8 cellular contexts compared by ENCODE assay signal in genomic region chr14:23301288-23301968, GRCh38. TPM values are rescaled to one million over a fixed set of nuclear protein-coding genes. Genes with fewer than 3 reads are reported as not detected.
DNase-seq lines count a peak whose midpoint lies in the region; ATAC-seq, FAIRE-seq and TF ChIP-seq lines count a peak whose summit lies in the region.

No MANE protein-coding gene starts in this region.

- POLR2A ChIA-PET in HCT116 (lab: Charles Lee), result interaction anchor here (0.7 to 2.0 kb wide), 6 partner anchors 9 to 192 kb away, joined by 3 to 13 read pairs (median 4); partner anchors contain the start of gene PABPN1

- RAD21 ChIA-PET in HCT116 (lab: Charles Lee; ENCODE audit: low non-redundant PET in 1 of 2, low total read pairs in 2 of 2, uncharacterized antibody in 2 of 2, unreplicated experiment in 2 of 2), result interaction anchor here (0.6 to 1.1 kb wide), 2 partner anchors 58 to 181 kb away, joined by 3 to 8 read pairs; no protein-coding TSS in a partner anchor

- H3K27ac ChIP-seq in HCT116 (ENCODE audit: low read depth, low read length) (peak overlapping the region; percentile 96), MM.1S (ENCODE audit: low read length) (peak overlapping the region; percentile 91)

- intact Hi-C loops in HCT116 (cut with micrococcal nuclease), result loop anchor here (10.0 kb wide), 1 partner anchor 317 kb away; the partner anchor contains the start of gene AJUBA

- H3K4me2 ChIP-seq in HCT116 (ENCODE audit: low read length) (peak overlapping the region; percentile 97), MM.1S (ENCODE audit: low read depth, low read length) (peak overlapping the region; percentile 87)

- H3K36me3 ChIP-seq in HCT116 (ENCODE audit: control insufficient read depth in 1 of 2, insufficient read depth in 2 of 2, low read length in 2 of 2) (no peaks in the 10 kb centered on the region), MM.1S (replicated peaks; ENCODE audit: insufficient read depth, low read length) (no peaks in the 10 kb centered on the region)

- peak; percentile 83 for DNase-seq in GM04503 (ENCODE audit: low read depth)
- peak; percentile 95 for DNase-seq in HCT116 (ENCODE audit: low read depth, low spot score)
- DNase-seq in MM.1S, result peak; percentile 94
- DNase-seq in SIG-M5 (lab: John Stamatoyannopoulos, UW), result peak; percentile 79
- peak; percentile 94 to 99 (median 96) for DNase-seq in activated naive CD4-positive, alpha-beta T cell (lab: John Stamatoyannopoulos, UW)
- DNase-seq in frontal cortex (ENCODE audit: low spot score in 2 of 2), result peak; percentile 97 to 99
- DNase-seq in non-pigmented ciliary epithelial cell (ENCODE audit: low read depth), result peak; percentile 88
- DNase-seq in superior temporal gyrus (ENCODE audit: extremely low spot score), result peak; percentile 96

- FAIRE-seq in frontal cortex (lab: Jason Lieb, UNC), result no peak

- H3K9me2 ChIP-seq in HCT116 (ENCODE audit: insufficient read depth) (no peaks in the 10 kb centered on the region), MM.1S (replicated peaks; ENCODE audit: insufficient read depth, low read length) (no peaks in the 10 kb centered on the region)

- H3K27me3 ChIP-seq in HCT116 (ENCODE audit: insufficient read depth, low read length) (no peaks in the 10 kb centered on the region), MM.1S (replicated peaks; ENCODE audit: insufficient read depth, low read length) (no peaks in the 10 kb centered on the region)

- H4K20me1 ChIP-seq in HCT116 (ENCODE audit: insufficient read depth), result no peaks in the 10 kb centered on the region
- H4K20me1 ChIP-seq in MM.1S (ENCODE audit: insufficient read depth, low read length), result no peaks in the 10 kb centered on the region

- H3K4me3 ChIP-seq in HCT116 (replicated peaks in 1 of 2; ENCODE audit: low read depth in 1 of 2, low read length in 2 of 2) (peak overlapping the region; percentile 54 to 64), MM.1S (ENCODE audit: low read length) (peak overlapping the region; percentile 76)

- no peak for TF ChIP-seq RAD21 in HCT116 (IDR thresholded peaks at IDR 0.05; ENCODE audit: low read depth)

- CTCF ChIA-PET in HCT116 (lab: Charles Lee), result interaction anchor here (1.0 to 4.8 kb wide), 9 partner anchors 8 to 206 kb away, joined by 3 to 27 read pairs (median 5); partner anchors contain the start of genes ACIN1, C14orf119, HOMEZ and PABPN1

- H3K9me3 ChIP-seq in HCT116 (ENCODE audit: control insufficient read depth in 1 of 2, insufficient read depth in 1 of 2, low read depth in 1 of 2, low read length in 2 of 2) (no peaks in the 10 kb centered on the region), MM.1S (replicated peaks; ENCODE audit: insufficient read depth, low read length) (no peaks in the 10 kb centered on the region)

- H3K79me2 ChIP-seq in HCT116 (ENCODE audit: insufficient read depth, low read length) (no peaks in the 10 kb centered on the region), MM.1S (ENCODE audit: low read length) (peaks cover 5% of the 10 kb centered on the region; the same call in 1 of the 2 replicates)

- H2AFZ ChIP-seq in HCT116 (ENCODE audit: low read depth, low read length, poor library complexity, severe bottlenecking), result no peak overlapping the region
- H2AFZ ChIP-seq in MM.1S (ENCODE audit: low read length), result peak overlapping the region; percentile 65; the same call in 1 of the 2 replicates

- TF ChIP-seq CTCF in HCT116 (IDR thresholded peaks at IDR 0.05 in 2 of 3, conservative IDR thresholded peaks at IDR 0.05 in 1 of 3; ENCODE audit: borderline replicate concordance in 1 of 3, insufficient read depth in 1 of 3, low read depth in 2 of 3, low read length in 2 of 3) (peak in 2 of 3 experiments; percentile 69 to 70; a peak in 4 of 6 replicates), MM.1S (IDR thresholded peaks at IDR 0.05; ENCODE audit: low read length) (peak; percentile 45)

- H3K4me1 ChIP-seq in HCT116 (ENCODE audit: control insufficient read depth in 1 of 2, insufficient read depth in 2 of 2, low read length in 2 of 2) (peaks cover 18 to 41% of the 10 kb centered on the region in 2 experiments), MM.1S (ENCODE audit: low read length) (no peaks in the 10 kb centered on the region)

- no TSS peak for BruUV-seq in HCT116 (replicated peaks; lab: Mats Ljungman, UMichigan)

- peaks cover 8% of the 10 kb centered on the region for H3F3A ChIP-seq in MM.1S (ENCODE audit: insufficient read depth, low read length)

- peak; percentile 84 for ATAC-seq in HCT116

- H3K9ac ChIP-seq in HCT116 (ENCODE audit: low read length) (peak overlapping the region; percentile 82), MM.1S (ENCODE audit: low read length) (peak overlapping the region; percentile 91)

- peak; percentile 33 for TF ChIP-seq POLR2A in HCT116 (IDR thresholded peaks at IDR 0.05; ENCODE audit: borderline replicate concordance, extremely low read depth, insufficient read depth, insufficient read length)

TF ChIP-seq in HCT116, 20 proteins besides CTCF, POLR2A, EP300 and RAD21:
- no peak for TF ChIP-seq EGR1 (IDR thresholded peaks at IDR 0.05; ENCODE audit: low read depth)
- peak; percentile 95 for TF ChIP-seq TCF7L2 (IDR thresholded peaks at IDR 0.05; ENCODE audit: borderline replicate concordance, extremely low read depth, insufficient read depth, insufficient read length)
- no peak for TF ChIP-seq ELF1 (IDR thresholded peaks at IDR 0.05; ENCODE audit: borderline replicate concordance, low read depth)
- TF ChIP-seq YY1 (IDR thresholded peaks at IDR 0.05; ENCODE audit: extremely low read depth, insufficient replicate concordance, low read depth, low read length), result peak; percentile 38
- peak; percentile 33 for TF ChIP-seq POLR2AphosphoS5 (IDR thresholded peaks at IDR 0.05; ENCODE audit: low read depth, low read length)

RNA-seq across cellular contexts. Expression of gene PPP1R3E, which starts 1.2 kb away (rescaled TPM):
- total RNA-seq in HCT116 (2021; ENCODE audit: unreplicated experiment), result 5.6 TPM
- polyA plus RNA-seq in HCT116 (2012), result 2.6 and 4.2 TPM in 2 replicates
- 4.5 TPM for total RNA-seq in frontal cortex

RNA-seq across cellular contexts. Expression of gene BCL2L2, which starts 5.2 kb away (rescaled TPM):
- total RNA-seq in HCT116 (2021; ENCODE audit: unreplicated experiment), result 25.5 TPM
- 32.9 and 34.4 TPM in 2 replicates for polyA plus RNA-seq in HCT116 (2012)
- total RNA-seq in frontal cortex, result 10.6 TPM

RNA-seq across cellular contexts. Expression of gene HOMEZ, which starts 15.5 kb away (rescaled TPM):
- total RNA-seq in HCT116 (2021; ENCODE audit: unreplicated experiment) (18.2 TPM), frontal cortex (2.0 TPM)
- polyA plus RNA-seq in HCT116 (2012), result 12.5 and 15.7 TPM in 2 replicates

RNA-seq across cellular contexts. Expression of gene PABPN1, which starts 19.8 kb away (rescaled TPM):
- total RNA-seq in HCT116 (2021; ENCODE audit: unreplicated experiment) (184 TPM), frontal cortex (70.1 TPM)
- polyA plus RNA-seq in HCT116 (2012), result 131 and 143 TPM in 2 replicates

RNA-seq across cellular contexts. Expression of gene SLC22A17, which starts 51.3 kb away (rescaled TPM):
- total RNA-seq in HCT116 (2021; ENCODE audit: unreplicated experiment) (5.9 TPM), frontal cortex (154 TPM)
- 7.0 and 8.6 TPM in 2 replicates for polyA plus RNA-seq in HCT116 (2012)

Comparison
In these comparisons a context has a peak if more than half of its experiments do, and no peak if none do; other contexts are left out.
1. Peak in every context shown above with its lines: DNase-seq, ATAC-seq, H3K4me3 ChIP-seq and H3K27ac ChIP-seq.